Comparison of ENCODE assay signal across 8 cellular contexts in genomic region chr11:67355794-67356550, GRCh38. TPM values are rescaled to one million over a fixed set of nuclear protein-coding genes. Genes with fewer than 3 reads are reported as not detected.
DNase-seq lines count a peak whose midpoint lies in the region; ATAC-seq, FAIRE-seq and TF ChIP-seq lines count a peak whose summit lies in the region.
"Had no signal": no experiment of that assay in that cellular context is flagged by ENCODE, and none has a peak within 500 bp of the region (broad histone marks: within the 10 kb centered on the region; RNA-seq: fewer than 3 reads in every experiment).

No MANE protein-coding gene starts in this region.

- H3K9me3 Mint-ChIP-seq in type B pancreatic cell, result no peaks in the 10 kb centered on the region

- TF ChIP-seq EP300 in stomach (IDR thresholded peaks at IDR 0.05), result no peak

- H3K27me3 ChIP-seq in HCT116 (ENCODE audit: insufficient read depth, low read length), result no peaks in the 10 kb centered on the region
- no peaks in the 10 kb centered on the region for H3K27me3 ChIP-seq in WERI-Rb-1 (ENCODE audit: insufficient read depth, low read depth, severe bottlenecking)
- H3K27me3 ChIP-seq in layer of hippocampus (ENCODE audit: control insufficient read depth, insufficient read depth, low read length), result no peaks in the 10 kb centered on the region
- no peaks in the 10 kb centered on the region for H3K27me3 ChIP-seq in stomach

- POLR2A ChIA-PET in HCT116 (lab: Charles Lee), result interaction anchor here (2.0 to 8.1 kb wide), 2 partner anchors 20 to 29 kb away, joined by 6 to 210 read pairs; partner anchors contain the start of gene CLCF1

- H3K4me2 ChIP-seq in HCT116 (ENCODE audit: low read length), result peak overlapping the region; percentile 93

- no peak for TF ChIP-seq CTCF in HCT116 (IDR thresholded peaks at IDR 0.05 in 2 of 3, conservative IDR thresholded peaks at IDR 0.05 in 1 of 3; ENCODE audit: borderline replicate concordance in 1 of 3, insufficient read depth in 1 of 3, low read depth in 2 of 3, low read length in 2 of 3)
- TF ChIP-seq CTCF in WERI-Rb-1 (IDR thresholded peaks at IDR 0.05; ENCODE audit: low read depth, low read length), result no peak
- no peak for TF ChIP-seq CTCF in stomach (IDR thresholded peaks at IDR 0.05)
- no peak for TF ChIP-seq CTCF in type B pancreatic cell (conservative IDR thresholded peaks at IDR 0.05)

- no peaks in the 10 kb centered on the region for H4K20me1 ChIP-seq in HCT116 (ENCODE audit: insufficient read depth)

- DNase-seq in HCT116 (ENCODE audit: low read depth, low spot score) (no peak), WERI-Rb-1 (peak; percentile 25), stomach (no peak), type B pancreatic cell (ENCODE audit: extremely low spot score, unreplicated experiment) (no peak), frontal cortex (ENCODE audit: low spot score in 2 of 2) (no peak)
- no peak for DNase-seq in effector CD4-positive, alpha-beta T cell
- DNase-seq: NCI-H1092 had no signal

- H3K9ac ChIP-seq in HCT116 (ENCODE audit: low read length), result peak overlapping the region; percentile 84

- H3K4me3 ChIP-seq in HCT116 (replicated peaks in 1 of 2; ENCODE audit: low read depth in 1 of 2, low read length in 2 of 2), result peak overlapping the region; percentile 35 to 86
- H3K4me3 ChIP-seq in WERI-Rb-1 (ENCODE audit: low read depth, low read length), result no peak overlapping the region
- H3K4me3 ChIP-seq in stomach, result peak overlapping the region in 1 of 4 donors; percentile 5

- TF ChIP-seq POLR2A in HCT116 (IDR thresholded peaks at IDR 0.05; ENCODE audit: borderline replicate concordance, extremely low read depth, insufficient read depth, insufficient read length), result no peak
- no peak for TF ChIP-seq POLR2A in stomach (IDR thresholded peaks at IDR 0.05)

- H3K27me3 Mint-ChIP-seq in type B pancreatic cell, result no peaks in the 10 kb centered on the region

- no peak for ATAC-seq in HCT116

- 69 to 90% (median 73%) methylated on average over 2 to 4 of the region's 4 CpGs for WGBS in stomach, 5 donors

- no peak overlapping the region for H2AFZ ChIP-seq in HCT116 (ENCODE audit: low read depth, low read length, poor library complexity, severe bottlenecking)

- H3K4me1 Mint-ChIP-seq in type B pancreatic cell (ENCODE audit: unreplicated experiment), result peaks cover 30% of the 10 kb centered on the region

- H3K9me3 ChIP-seq in HCT116 (ENCODE audit: control insufficient read depth in 1 of 2, insufficient read depth in 1 of 2, low read depth in 1 of 2, low read length in 2 of 2) (no peaks in the 10 kb centered on the region), WERI-Rb-1 (ENCODE audit: severe bottlenecking) (no peaks in the 10 kb centered on the region), stomach (no peaks in the 10 kb centered on the region)

- no peak overlapping the region for H3K27ac Mint-ChIP-seq in type B pancreatic cell

- H3K79me2 ChIP-seq in HCT116 (ENCODE audit: insufficient read depth, low read length), result peaks cover 10% of the 10 kb centered on the region; the same call in 1 of the 2 replicates

- H3K36me3 ChIP-seq in HCT116 (ENCODE audit: control insufficient read depth in 1 of 2, insufficient read depth in 2 of 2, low read length in 2 of 2) (no peaks in the 10 kb centered on the region), WERI-Rb-1 (no peaks in the 10 kb centered on the region), stomach (peaks cover 0 to 7% (median 0%) of the 10 kb centered on the region in 4 donors)

- H3K9me2 ChIP-seq in HCT116 (ENCODE audit: insufficient read depth), result no peaks in the 10 kb centered on the region

- peak overlapping the region; percentile 95 for H3K27ac ChIP-seq in HCT116 (ENCODE audit: low read depth, low read length)
- peak overlapping the region; percentile 85 for H3K27ac ChIP-seq in WERI-Rb-1
- peak overlapping the region; percentile 98 for H3K27ac ChIP-seq in layer of hippocampus (ENCODE audit: low read depth, low read length)
- peak overlapping the region; percentile 91 to 100 (median 100) for H3K27ac ChIP-seq in stomach

- RAD21 ChIA-PET in HCT116 (lab: Charles Lee; ENCODE audit: low non-redundant PET in 1 of 2, low total read pairs in 2 of 2, uncharacterized antibody in 2 of 2, unreplicated experiment in 2 of 2), result interaction anchor here (0.6 to 6.0 kb wide), 6 partner anchors 18 to 41 kb away, joined by 3 to 76 read pairs (median 6); no protein-coding TSS in a partner anchor

- TF ChIP-seq RAD21 in HCT116 (IDR thresholded peaks at IDR 0.05; ENCODE audit: low read depth), result no peak

- no peak overlapping the region for H3K4me3 Mint-ChIP-seq in type B pancreatic cell

- intact Hi-C loops in HCT116 (cut with micrococcal nuclease), result no loop called here
- intact Hi-C loops in stomach (cut with DNase I; ENCODE audit: low total_unique reads), result no loop called here

- no TSS peak for BruUV-seq in HCT116 (replicated peaks; lab: Mats Ljungman, UMichigan)

- peaks cover 55 to 75% of the 10 kb centered on the region in 2 experiments for H3K4me1 ChIP-seq in HCT116 (ENCODE audit: control insufficient read depth in 1 of 2, insufficient read depth in 2 of 2, low read length in 2 of 2)
- H3K4me1 ChIP-seq in stomach, result peaks cover 62 to 75% (median 67%) of the 10 kb centered on the region in 4 donors

- CTCF ChIA-PET in HCT116 (lab: Charles Lee), result interaction anchor here (2.2 to 16.6 kb wide), 3 partner anchors 10 to 46 kb away, joined by 7 to 456 read pairs (median 23); partner anchors contain the start of genes CLCF1 and PPP1CA

- FAIRE-seq in frontal cortex (lab: Jason Lieb, UNC), result no peak

- H3K36me3 Mint-ChIP-seq in type B pancreatic cell, result no peaks in the 10 kb centered on the region

TF ChIP-seq in HCT116, 20 proteins besides CTCF, POLR2A, EP300 and RAD21 (continues in another document):
- TF ChIP-seq ELF1 (IDR thresholded peaks at IDR 0.05; ENCODE audit: borderline replicate concordance, low read depth) (no peak), YY1 (IDR thresholded peaks at IDR 0.05; ENCODE audit: extremely low read depth, insufficient replicate concordance, low read depth, low read length) (no peak), REST (IDR thresholded peaks at IDR 0.05; ENCODE audit: low read depth) (no peak), EZH2phosphoT487 (IDR thresholded peaks at IDR 0.05; ENCODE audit: borderline replicate concordance) (no peak), SIN3A (IDR thresholded peaks at IDR 0.05; ENCODE audit: low read depth) (no peak)
- TF ChIP-seq, protein P1, sequence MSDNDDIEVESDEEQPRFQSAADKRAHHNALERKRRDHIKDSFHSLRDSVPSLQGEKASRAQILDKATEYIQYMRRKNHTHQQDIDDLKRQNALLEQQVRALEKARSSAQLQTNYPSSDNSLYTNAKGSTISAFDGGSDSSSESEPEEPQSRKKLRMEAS (IDR thresholded peaks at IDR 0.05), result no peak

RNA-seq across cellular contexts. Expression of gene POLD4, which starts 2.6 kb away (rescaled TPM):
- total RNA-seq in HCT116 (2021; ENCODE audit: unreplicated experiment) (44.2 TPM), stomach (100 to 1,000 TPM in 1 of 5 donors, 10 to 100 TPM in 4; 13.8 to 117 (median 54.8) TPM), type B pancreatic cell (ENCODE audit: low replicate concordance) (15.0 and 29.4 TPM in 2 replicates), frontal cortex (3.7 TPM)
- 101 and 113 TPM in 2 replicates for polyA plus RNA-seq in HCT116 (2012)
- 100 to 1,000 TPM; 129 to 316 (median 153) TPM for polyA plus RNA-seq in stomach

RNA-seq across cellular contexts. Expression of gene CLCF1, which starts 17.4 kb away (rescaled TPM):
- total RNA-seq in HCT116 (2021; ENCODE audit: unreplicated experiment) (12.2 TPM), stomach (10 to 100 TPM in 3 of 5 donors, 1 to 10 TPM in 1, not detected in 1; 2.6 to 69.2 (median 17.8) TPM), type B pancreatic cell (ENCODE audit: low replicate concordance) (3.2 and 6.7 TPM in 2 replicates), frontal cortex (under 0.01 TPM)
- polyA plus RNA-seq in HCT116 (2012), result 18.3 and 20.2 TPM in 2 replicates
- 1 to 10 TPM; 2.7 to 5.4 (median 3.2) TPM for polyA plus RNA-seq in stomach

RNA-seq across cellular contexts. Expression of gene RAD9A, which starts 35.8 kb away (rescaled TPM):
- total RNA-seq in HCT116 (2021; ENCODE audit: unreplicated experiment) (49.8 TPM), stomach (10 to 100 TPM in 4 of 5 donors, 1 to 10 TPM in 1; 7.0 to 88.9 (median 29.5) TPM), type B pancreatic cell (ENCODE audit: low replicate concordance) (29.5 and 41.2 TPM in 2 replicates), frontal cortex (11.8 TPM)
- 26.5 and 29.8 TPM in 2 replicates for polyA plus RNA-seq in HCT116 (2012)
- polyA plus RNA-seq in stomach, result 10 to 100 TPM; 11.8 to 30.3 (median 17.0) TPM

RNA-seq across cellular contexts. Expression of gene PPP1CA, which starts 45.7 kb away (rescaled TPM):
- total RNA-seq in HCT116 (2021; ENCODE audit: unreplicated experiment) (238 TPM), stomach (100 to 1,000 TPM in 2 of 5 donors, 10 to 100 TPM in 3; 28.6 to 229 (median 97.9) TPM), type B pancreatic cell (ENCODE audit: low replicate concordance) (137 TPM in 2 replicates), frontal cortex (69.3 TPM)
- polyA plus RNA-seq in HCT116 (2012), result 226 and 254 TPM in 2 replicates
- 100 to 1,000 TPM; 109 to 203 (median 153) TPM for polyA plus RNA-seq in stomach

RNA-seq across cellular contexts. Expression of gene TBC1D10C, which starts 47.9 kb away (rescaled TPM):
- total RNA-seq in HCT116 (2021; ENCODE audit: unreplicated experiment) (0.39 TPM), stomach (10 to 100 TPM in 1 of 5 donors, 1 to 10 TPM in 3, under 1 TPM in 1; 0.29 to 12.0 (median 3.5) TPM), type B pancreatic cell (ENCODE audit: low replicate concordance) (0.87 TPM in 1 of 2 replicates, not detected in the other), frontal cortex (not detected)
- polyA plus RNA-seq in HCT116 (2012), result 0.07 and 0.22 TPM in 2 replicates
- polyA plus RNA-seq in stomach, result 1 to 10 TPM; 2.8 to 6.1 (median 5.5) TPM
